In genomic region chr14:69037790-69038448, GRCh38 we compare ENCODE assay signal across 1 cellular context.
A peak's percentile ranks its signal among the peaks of the same experiment; 100 is the strongest.
TF ChIP-seq lines count a peak whose summit lies in the region.

No MANE protein-coding gene starts in this region.

TF ChIP-seq in HepG2, 621 proteins besides CTCF, POLR2A, EP300 and RAD21 (continued from another document):
- no peak for TF ChIP-seq ZBTB34 (CRISPR knock-in tag; IDR thresholded peaks at IDR 0.05)
- TF ChIP-seq SETDB1 (CRISPR knock-in tag; IDR thresholded peaks at IDR 0.05; ENCODE audit: borderline replicate concordance) = no peak
- TF ChIP-seq E2F1 (CRISPR knock-in tag; IDR thresholded peaks at IDR 0.05) = no peak
- TF ChIP-seq FOXP4 (CRISPR knock-in tag; IDR thresholded peaks at IDR 0.05) = no peak
- no peak for TF ChIP-seq EED (CRISPR knock-in tag; IDR thresholded peaks at IDR 0.05)
- no peak for TF ChIP-seq HMGA1 (CRISPR knock-in tag; conservative IDR thresholded peaks at IDR 0.05)
- no peak for TF ChIP-seq ZFP91 (CRISPR knock-in tag; IDR thresholded peaks at IDR 0.05; ENCODE audit: borderline replicate concordance)
- peak; percentile 81 for TF ChIP-seq PRDM10 (CRISPR knock-in tag; IDR thresholded peaks at IDR 0.05; ENCODE audit: low read depth)
- peak; percentile 87 for TF ChIP-seq ZKSCAN1 (IDR thresholded peaks at IDR 0.05; ENCODE audit: low read length)
